9 cellular contexts compared by ENCODE assay signal in the genomic region with DNA sequence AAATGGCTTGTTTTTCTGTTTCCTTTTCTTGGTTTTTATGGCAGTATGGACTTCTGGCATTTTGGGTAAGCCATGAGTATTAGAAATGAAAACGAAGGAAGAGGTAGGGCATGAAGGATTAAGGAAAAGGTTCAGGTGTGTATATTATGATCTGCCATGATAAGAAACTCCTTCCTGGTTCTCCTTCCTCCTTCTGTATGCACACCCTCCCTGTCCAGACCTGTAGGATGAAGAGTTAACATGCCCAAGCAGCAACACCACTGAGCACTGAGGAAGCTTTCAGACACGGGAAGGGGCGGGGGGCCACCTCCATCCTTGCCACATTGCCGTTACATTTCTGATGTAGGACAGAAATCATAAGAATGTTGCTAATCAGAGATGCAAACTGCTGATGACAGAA.
"Had no signal": no experiment of that assay in that cellular context is flagged by ENCODE, and none has a peak within 500 bp of the region (broad histone marks: within the 10 kb centered on the region; RNA-seq: fewer than 3 reads in every experiment).

No MANE protein-coding gene starts in this region.

- H3K4me1 ChIP-seq: HAP-1 had no signal

- H2AFZ ChIP-seq: GM23248 had no signal

- FAIRE-seq: HepG2 had no signal

- H3K4me3 Mint-ChIP-seq: HFFc6, IgD-negative memory B cell had no signal

- H3K4me1 Mint-ChIP-seq: IgD-negative memory B cell had no signal

- DNase-seq: GM23248, GOT3, H7, HFFc6 had no signal

- H3K9me3 ChIP-seq: HAP-1 had no signal

- H3K27ac Mint-ChIP-seq: HFFc6, IgD-negative memory B cell had no signal

- H3K36me3 ChIP-seq: HAP-1 had no signal

- H3K9ac ChIP-seq: GM23248 had no signal

- ATAC-seq: HCT116, HepG2 had no signal

- H3K27ac ChIP-seq: GM23248, HL-60 had no signal

- H3K4me3 ChIP-seq: GM23248, HAP-1 had no signal

- H3K9me3 Mint-ChIP-seq: HFFc6 had no signal
